Comparison of ENCODE assay signal across 1 cellular context in the genomic region with DNA sequence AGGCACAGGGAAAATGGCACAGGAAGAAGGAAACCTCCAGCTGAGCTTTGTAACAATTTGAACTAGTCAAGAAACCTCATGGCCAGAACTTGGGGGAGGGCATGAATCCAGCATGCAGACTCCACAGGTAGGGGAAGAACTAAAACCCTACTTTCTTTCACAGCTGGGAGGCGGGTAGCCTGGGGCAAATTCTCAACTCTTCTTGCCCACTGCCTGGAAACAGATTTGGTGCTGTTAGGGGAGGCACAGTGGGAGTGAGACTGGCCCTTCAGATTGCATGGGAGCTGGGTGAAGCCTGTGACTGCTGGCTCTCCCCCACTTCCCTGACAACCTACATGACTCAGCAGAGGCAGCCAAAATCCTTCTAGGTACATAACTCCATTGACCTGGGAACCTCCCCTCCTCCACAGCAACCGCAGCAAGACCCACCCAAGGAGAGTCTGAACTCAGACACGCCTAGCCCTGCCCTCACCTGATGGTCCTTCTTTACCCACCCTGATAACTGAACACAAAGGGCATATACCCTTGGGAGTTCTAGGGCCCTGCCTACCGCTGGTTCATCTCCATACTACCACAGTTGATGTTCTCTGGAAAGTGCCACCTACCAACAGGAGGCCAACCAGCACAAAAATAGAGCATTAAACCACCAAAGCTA.
A peak's percentile ranks its signal among the peaks of the same experiment; 100 is the strongest.
TF ChIP-seq lines count a peak whose summit lies in the region.

No MANE protein-coding gene starts in this region.

TF ChIP-seq in K562, 482 proteins besides CTCF, POLR2A, EP300 and RAD21 (continued from another document and continues in another):
- TF ChIP-seq, protein P1, sequence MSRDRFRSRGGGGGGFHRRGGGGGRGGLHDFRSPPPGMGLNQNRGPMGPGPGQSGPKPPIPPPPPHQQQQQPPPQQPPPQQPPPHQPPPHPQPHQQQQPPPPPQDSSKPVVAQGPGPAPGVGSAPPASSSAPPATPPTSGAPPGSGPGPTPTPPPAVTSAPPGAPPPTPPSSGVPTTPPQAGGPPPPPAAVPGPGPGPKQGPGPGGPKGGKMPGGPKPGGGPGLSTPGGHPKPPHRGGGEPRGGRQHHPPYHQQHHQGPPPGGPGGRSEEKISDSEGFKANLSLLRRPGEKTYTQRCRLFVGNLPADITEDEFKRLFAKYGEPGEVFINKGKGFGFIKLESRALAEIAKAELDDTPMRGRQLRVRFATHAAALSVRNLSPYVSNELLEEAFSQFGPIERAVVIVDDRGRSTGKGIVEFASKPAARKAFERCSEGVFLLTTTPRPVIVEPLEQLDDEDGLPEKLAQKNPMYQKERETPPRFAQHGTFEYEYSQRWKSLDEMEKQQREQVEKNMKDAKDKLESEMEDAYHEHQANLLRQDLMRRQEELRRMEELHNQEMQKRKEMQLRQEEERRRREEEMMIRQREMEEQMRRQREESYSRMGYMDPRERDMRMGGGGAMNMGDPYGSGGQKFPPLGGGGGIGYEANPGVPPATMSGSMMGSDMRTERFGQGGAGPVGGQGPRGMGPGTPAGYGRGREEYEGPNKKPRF (IDR thresholded peaks at IDR 0.05; ENCODE audit: low read depth, low read length) = no peak
- TF ChIP-seq ZNF583 (CRISPR knock-in tag; IDR thresholded peaks at IDR 0.05) (0 out of 2 replicates have a peak, but pooled peaks have one; percentile 16), ZC3H8 (IDR thresholded peaks at IDR 0.05) (no peak), RBM25 (IDR thresholded peaks at IDR 0.05; ENCODE audit: low read depth, low read length, severe bottlenecking) (no peak), NCOR1 (IDR thresholded peaks at IDR 0.05) (peak; percentile 57), HIVEP1 (CRISPR knock-in tag; IDR thresholded peaks at IDR 0.05) (peak; percentile 77; the same call in 1 of the 2 replicates), BCL6 (CRISPR knock-in tag; IDR thresholded peaks at IDR 0.05) (no peak), KLF16 (IDR thresholded peaks at IDR 0.05) (peak; percentile 58; the same call in 1 of the 2 replicates), PRPF4 (IDR thresholded peaks at IDR 0.05; ENCODE audit: insufficient read depth, low read depth, low read length, poor library complexity, severe bottlenecking) (no peak), ELF1 (tag; IDR thresholded peaks at IDR 0.05) (no peak), RUNX1 (IDR thresholded peaks at IDR 0.05; ENCODE audit: low read depth) (0 out of 2 replicates have a peak, but pooled peaks have one; percentile 47), LEF1 (IDR thresholded peaks at IDR 0.05) (peak; percentile 84), PTRF (tag; IDR thresholded peaks at IDR 0.05) (no peak), NFXL1 (CRISPR knock-in tag; IDR thresholded peaks at IDR 0.05) (no peak), SRSF9 (IDR thresholded peaks at IDR 0.05; ENCODE audit: borderline replicate concordance, low read depth, low read length) (no peak), TOE1 (IDR thresholded peaks at IDR 0.05; ENCODE audit: borderline replicate concordance) (0 out of 2 replicates have a peak, but pooled peaks have one; percentile 48), TOE1 (CRISPR knock-in tag; IDR thresholded peaks at IDR 0.05; ENCODE audit: borderline replicate concordance, low read depth) (no peak), HDAC6 (IDR thresholded peaks at IDR 0.05; ENCODE audit: low read depth, low read length) (no peak), HNRNPH1 (optimal IDR thresholded peaks at IDR 0.05; ENCODE audit: low read depth, low read length) (no peak), SMARCC2 (IDR thresholded peaks at IDR 0.05; ENCODE audit: low read depth) (peak; percentile 78; the same call in 1 of the 2 replicates), SIX5 (IDR thresholded peaks at IDR 0.05; ENCODE audit: borderline replicate concordance in 1 of 2, insufficient read depth in 1 of 2, low read depth in 1 of 2, low read length in 2 of 2) (no peak), GABPB1 (CRISPR knock-in tag; IDR thresholded peaks at IDR 0.05) (peak; percentile 34; the same call in 1 of the 2 replicates), POLR3G (IDR thresholded peaks at IDR 0.05; ENCODE audit: extremely low read depth, insufficient read length, insufficient replicate concordance) (no peak), SNRNP70 (optimal IDR thresholded peaks at IDR 0.05; ENCODE audit: low read depth, low read length) (no peak), U2AF1 (optimal IDR thresholded peaks at IDR 0.05; ENCODE audit: low read depth, low read length) (no peak), DIDO1 (tag; IDR thresholded peaks at IDR 0.05; ENCODE audit: low read depth) (no peak)
- TF ChIP-seq, protein P2, sequence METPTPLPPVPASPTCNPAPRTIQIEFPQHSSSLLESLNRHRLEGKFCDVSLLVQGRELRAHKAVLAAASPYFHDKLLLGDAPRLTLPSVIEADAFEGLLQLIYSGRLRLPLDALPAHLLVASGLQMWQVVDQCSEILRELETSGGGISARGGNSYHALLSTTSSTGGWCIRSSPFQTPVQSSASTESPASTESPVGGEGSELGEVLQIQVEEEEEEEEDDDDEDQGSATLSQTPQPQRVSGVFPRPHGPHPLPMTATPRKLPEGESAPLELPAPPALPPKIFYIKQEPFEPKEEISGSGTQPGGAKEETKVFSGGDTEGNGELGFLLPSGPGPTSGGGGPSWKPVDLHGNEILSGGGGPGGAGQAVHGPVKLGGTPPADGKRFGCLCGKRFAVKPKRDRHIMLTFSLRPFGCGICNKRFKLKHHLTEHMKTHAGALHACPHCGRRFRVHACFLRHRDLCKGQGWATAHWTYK (CRISPR knock-in tag; IDR thresholded peaks at IDR 0.05) = no peak
- TF ChIP-seq, protein P3, sequence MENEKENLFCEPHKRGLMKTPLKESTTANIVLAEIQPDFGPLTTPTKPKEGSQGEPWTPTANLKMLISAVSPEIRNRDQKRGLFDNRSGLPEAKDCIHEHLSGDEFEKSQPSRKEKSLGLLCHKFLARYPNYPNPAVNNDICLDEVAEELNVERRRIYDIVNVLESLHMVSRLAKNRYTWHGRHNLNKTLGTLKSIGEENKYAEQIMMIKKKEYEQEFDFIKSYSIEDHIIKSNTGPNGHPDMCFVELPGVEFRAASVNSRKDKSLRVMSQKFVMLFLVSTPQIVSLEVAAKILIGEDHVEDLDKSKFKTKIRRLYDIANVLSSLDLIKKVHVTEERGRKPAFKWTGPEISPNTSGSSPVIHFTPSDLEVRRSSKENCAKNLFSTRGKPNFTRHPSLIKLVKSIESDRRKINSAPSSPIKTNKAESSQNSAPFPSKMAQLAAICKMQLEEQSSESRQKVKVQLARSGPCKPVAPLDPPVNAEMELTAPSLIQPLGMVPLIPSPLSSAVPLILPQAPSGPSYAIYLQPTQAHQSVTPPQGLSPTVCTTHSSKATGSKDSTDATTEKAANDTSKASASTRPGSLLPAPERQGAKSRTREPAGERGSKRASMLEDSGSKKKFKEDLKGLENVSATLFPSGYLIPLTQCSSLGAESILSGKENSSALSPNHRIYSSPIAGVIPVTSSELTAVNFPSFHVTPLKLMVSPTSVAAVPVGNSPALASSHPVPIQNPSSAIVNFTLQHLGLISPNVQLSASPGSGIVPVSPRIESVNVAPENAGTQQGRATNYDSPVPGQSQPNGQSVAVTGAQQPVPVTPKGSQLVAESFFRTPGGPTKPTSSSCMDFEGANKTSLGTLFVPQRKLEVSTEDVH (IDR thresholded peaks at IDR 0.05; ENCODE audit: low read depth, partially characterized antibody) = no peak
- TF ChIP-seq, protein P4, sequence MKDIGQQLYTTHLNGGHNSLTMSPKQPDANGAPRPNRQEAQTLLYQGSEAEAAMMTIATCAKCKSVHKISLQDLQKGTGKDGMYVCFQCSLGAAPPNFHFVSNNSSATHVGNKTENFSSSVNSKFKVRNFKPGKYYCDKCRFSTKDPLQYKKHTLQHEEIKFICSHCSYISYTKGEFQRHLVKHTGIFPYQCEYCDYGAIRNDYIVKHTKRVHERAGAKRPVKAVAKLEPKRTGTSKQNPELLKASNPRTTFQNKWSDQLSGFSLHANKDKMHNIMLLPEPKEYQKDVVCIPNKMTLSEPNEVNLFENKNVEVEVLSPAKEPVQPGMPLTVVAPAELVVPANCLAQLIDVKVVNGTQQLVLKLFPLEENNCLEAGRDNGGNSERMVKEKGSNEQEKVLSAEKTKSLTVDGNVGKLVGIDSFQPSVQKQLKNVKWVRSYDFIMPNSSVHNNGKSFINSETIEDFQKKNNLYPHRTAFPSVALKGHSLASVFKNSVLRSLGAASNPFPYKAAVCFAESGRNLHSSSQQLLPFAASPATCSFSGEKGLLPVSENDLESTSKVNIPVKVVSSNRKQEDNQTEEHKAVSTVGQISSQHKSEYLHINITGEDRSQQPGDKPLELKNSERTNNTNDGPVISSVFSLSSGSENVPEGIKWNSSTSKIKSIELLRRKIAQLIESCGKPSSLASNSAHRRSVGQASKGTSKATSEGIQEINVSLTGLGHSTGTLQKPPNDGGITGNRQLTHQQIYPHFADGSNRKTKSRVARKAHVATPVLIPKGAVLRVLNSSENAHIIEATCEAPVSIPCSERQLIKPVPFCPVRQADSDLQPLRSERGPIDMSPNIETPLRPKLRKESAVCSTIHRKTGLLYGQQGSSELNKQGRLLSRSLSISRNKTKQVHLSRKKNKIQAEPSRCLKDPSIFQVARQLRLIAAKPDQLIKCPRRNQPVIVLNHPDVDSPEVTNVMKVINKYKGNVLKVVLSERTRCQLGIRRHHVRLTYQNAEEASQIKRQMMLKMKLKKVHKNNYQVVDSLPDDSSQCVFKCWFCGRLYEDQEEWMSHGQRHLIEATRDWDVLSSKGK (CRISPR knock-in tag; IDR thresholded peaks at IDR 0.05) = no peak
- TF ChIP-seq, protein P5, sequence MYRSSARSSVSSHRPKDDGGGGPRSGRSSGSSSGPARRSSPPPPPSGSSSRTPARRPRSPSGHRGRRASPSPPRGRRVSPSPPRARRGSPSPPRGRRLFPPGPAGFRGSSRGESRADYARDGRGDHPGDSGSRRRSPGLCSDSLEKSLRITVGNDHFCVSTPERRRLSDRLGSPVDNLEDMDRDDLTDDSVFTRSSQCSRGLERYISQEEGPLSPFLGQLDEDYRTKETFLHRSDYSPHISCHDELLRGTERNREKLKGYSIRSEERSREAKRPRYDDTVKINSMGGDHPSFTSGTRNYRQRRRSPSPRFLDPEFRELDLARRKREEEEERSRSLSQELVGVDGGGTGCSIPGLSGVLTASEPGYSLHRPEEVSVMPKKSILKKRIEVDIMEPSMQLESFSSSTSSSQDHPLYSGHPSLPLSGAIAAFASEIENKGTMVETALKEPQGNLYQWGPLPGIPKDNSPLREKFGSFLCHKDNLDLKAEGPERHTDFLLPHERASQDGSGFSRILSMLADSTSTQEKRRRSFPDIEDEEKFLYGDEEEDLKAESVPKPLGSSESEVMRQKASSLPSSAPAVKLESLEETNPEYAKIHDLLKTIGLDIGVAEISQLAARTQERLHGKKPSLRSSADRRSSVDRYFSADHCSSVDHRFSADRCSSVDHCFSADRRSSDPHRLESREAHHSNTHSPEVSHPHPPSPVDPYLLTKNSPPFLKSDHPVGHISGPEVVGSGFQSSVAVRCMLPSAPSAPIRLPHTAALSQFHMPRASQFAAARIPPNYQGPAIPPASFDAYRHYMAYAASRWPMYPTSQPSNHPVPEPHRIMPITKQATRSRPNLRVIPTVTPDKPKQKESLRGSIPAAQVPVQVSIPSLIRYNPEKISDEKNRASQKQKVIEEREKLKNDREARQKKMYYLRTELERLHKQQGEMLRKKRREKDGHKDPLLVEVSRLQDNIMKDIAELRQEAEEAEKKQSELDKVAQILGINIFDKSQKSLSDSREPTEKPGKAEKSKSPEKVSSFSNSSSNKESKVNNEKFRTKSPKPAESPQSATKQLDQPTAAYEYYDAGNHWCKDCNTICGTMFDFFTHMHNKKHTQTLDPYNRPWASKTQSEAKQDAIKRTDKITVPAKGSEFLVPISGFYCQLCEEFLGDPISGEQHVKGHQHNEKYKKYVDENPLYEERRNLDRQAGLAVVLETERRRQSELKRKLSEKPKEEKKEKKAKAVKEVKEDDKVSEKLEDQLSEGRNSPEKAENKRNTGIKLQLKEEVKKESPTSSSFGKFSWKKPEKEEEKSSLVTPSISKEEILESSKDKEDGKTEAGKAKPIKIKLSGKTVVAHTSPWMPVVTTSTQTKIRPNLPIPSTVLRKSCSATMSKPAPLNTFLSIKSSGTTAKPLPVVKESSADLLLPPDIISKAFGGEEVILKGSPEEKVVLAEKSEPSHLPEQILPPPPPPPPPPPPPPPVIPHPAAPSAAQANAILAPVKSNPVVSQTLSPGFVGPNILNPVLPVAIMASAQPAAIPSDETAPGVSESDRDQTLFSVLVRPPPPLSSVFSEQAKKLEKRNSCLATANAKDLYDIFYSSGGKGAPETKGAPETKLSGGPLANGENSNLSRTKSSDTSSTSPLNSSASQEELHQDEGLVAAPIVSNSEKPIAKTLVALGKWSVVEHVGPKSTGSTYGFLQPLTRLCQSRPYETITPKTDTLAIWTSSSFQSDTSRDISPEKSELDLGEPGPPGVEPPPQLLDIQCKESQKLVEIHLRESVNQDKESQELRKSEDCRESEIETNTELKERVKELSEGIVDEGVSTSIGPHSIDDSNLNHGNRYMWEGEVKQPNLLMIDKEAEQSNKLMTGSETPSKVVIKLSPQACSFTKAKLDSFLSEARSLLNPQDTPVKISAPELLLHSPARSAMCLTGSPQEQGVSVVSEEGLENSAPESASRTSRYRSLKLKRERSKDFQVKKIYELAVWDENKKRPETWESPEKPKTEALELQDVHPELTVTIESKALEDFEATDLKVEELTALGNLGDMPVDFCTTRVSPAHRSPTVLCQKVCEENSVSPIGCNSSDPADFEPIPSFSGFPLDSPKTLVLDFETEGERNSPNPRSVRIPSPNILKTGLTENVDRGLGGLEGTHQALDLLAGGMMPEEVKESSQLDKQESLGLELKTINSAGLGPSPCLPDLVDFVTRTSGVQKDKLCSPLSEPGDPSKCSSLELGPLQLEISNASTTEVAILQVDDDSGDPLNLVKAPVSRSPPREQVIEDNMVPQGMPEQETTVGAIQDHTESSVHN (IDR thresholded peaks at IDR 0.05; ENCODE audit: borderline replicate concordance in 1 of 2, low read depth in 1 of 2) = no peak
- TF ChIP-seq, protein P6, sequence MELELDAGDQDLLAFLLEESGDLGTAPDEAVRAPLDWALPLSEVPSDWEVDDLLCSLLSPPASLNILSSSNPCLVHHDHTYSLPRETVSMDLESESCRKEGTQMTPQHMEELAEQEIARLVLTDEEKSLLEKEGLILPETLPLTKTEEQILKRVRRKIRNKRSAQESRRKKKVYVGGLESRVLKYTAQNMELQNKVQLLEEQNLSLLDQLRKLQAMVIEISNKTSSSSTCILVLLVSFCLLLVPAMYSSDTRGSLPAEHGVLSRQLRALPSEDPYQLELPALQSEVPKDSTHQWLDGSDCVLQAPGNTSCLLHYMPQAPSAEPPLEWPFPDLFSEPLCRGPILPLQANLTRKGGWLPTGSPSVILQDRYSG (tag; conservative IDR thresholded peaks at IDR 0.05; ENCODE audit: low read depth) = peak; percentile 52; the same call in 1 of the 2 replicates
- TF ChIP-seq, protein P7, sequence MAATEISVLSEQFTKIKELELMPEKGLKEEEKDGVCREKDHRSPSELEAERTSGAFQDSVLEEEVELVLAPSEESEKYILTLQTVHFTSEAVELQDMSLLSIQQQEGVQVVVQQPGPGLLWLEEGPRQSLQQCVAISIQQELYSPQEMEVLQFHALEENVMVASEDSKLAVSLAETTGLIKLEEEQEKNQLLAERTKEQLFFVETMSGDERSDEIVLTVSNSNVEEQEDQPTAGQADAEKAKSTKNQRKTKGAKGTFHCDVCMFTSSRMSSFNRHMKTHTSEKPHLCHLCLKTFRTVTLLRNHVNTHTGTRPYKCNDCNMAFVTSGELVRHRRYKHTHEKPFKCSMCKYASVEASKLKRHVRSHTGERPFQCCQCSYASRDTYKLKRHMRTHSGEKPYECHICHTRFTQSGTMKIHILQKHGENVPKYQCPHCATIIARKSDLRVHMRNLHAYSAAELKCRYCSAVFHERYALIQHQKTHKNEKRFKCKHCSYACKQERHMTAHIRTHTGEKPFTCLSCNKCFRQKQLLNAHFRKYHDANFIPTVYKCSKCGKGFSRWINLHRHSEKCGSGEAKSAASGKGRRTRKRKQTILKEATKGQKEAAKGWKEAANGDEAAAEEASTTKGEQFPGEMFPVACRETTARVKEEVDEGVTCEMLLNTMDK (IDR thresholded peaks at IDR 0.05; ENCODE audit: borderline replicate concordance, insufficient read depth, low read depth, low read length, poor library complexity, severe bottlenecking) = no peak
